17 cellular contexts compared by ENCODE assay signal in genomic region chr6:157088841-157089240, GRCh38.
DNase-seq lines count a peak whose midpoint lies in the region; ATAC-seq and TF ChIP-seq lines count a peak whose summit lies in the region.
"Had no signal": no experiment of that assay in that cellular context is flagged by ENCODE, and none has a peak within 500 bp of the region (broad histone marks: within the 10 kb centered on the region; RNA-seq: fewer than 3 reads in every experiment).

No MANE protein-coding gene starts in this region.

- TF ChIP-seq CTCF in SK-N-SH (IDR thresholded peaks at IDR 0.05), result no peak
- TF ChIP-seq CTCF in type B pancreatic cell (conservative IDR thresholded peaks at IDR 0.05), result no peak

- H4K20me1 ChIP-seq in SK-N-SH (ENCODE audit: insufficient read depth), result no peaks in the 10 kb centered on the region

- H3K9me3 Mint-ChIP-seq in central memory CD8-positive, alpha-beta T cell, result no peaks in the 10 kb centered on the region
- no peaks in the 10 kb centered on the region for H3K9me3 Mint-ChIP-seq in type B pancreatic cell
- H3K9me3 Mint-ChIP-seq: activated CD8-positive, alpha-beta T cell treated with anti-CD3 and anti-CD28 coated beads for 36 hours; activated naive CD4-positive, alpha-beta T cell treated with anti-CD3 and anti-CD28 coated beads, Interleukin-2, amount 50 U/mL, for 72 hours; activated T-cell treated with anti-CD3 and anti-CD28 coated beads, Interleukin-2, amount 50 U/mL, for 4 hours had no signal

- H2BK15ac ChIP-seq in mesendoderm (replicated peaks; ENCODE audit: low read depth), result no peak overlapping the region

- no peak overlapping the region for H4K8ac ChIP-seq in mesendoderm (ENCODE audit: low read depth, low read length)

- H3K4me2 ChIP-seq in SK-N-SH (no peak overlapping the region), mesendoderm (ENCODE audit: low read length) (no peak overlapping the region)
- H3K4me2 ChIP-seq: BLaER1 had no signal

- no peak overlapping the region for H3K56ac ChIP-seq in mesendoderm (ENCODE audit: low read length)

- H2AK5ac ChIP-seq in mesendoderm (ENCODE audit: low read length), result no peak overlapping the region

- TF ChIP-seq RAD21 in SK-N-SH (IDR thresholded peaks at IDR 0.05; ENCODE audit: low read length), result no peak

- H2AFZ ChIP-seq in SK-N-SH (ENCODE audit: low read depth), result no peak overlapping the region

- H3K4me3 ChIP-seq in SK-N-SH (ENCODE audit: low read depth in 2 of 2, low read length in 1 of 2) (no peak overlapping the region), mesendoderm (ENCODE audit: low read length) (no peak overlapping the region)
- H3K4me3 ChIP-seq: BLaER1, heart right ventricle, thoracic aorta had no signal

- CTCF ChIA-PET in SK-N-SH (lab: Yijun Ruan, JAX), result interaction anchor here (0.7 to 2.0 kb wide), 5 partner anchors 17 to 95 kb away, joined by 3 to 6 read pairs (median 3); no protein-coding TSS in a partner anchor

- TF ChIP-seq EP300 in SK-N-SH (IDR thresholded peaks at IDR 0.05; ENCODE audit: borderline replicate concordance in 1 of 2, low read depth in 1 of 2, low read length in 1 of 2), result no peak

- H3K9me3 ChIP-seq in SK-N-SH, result no peaks in the 10 kb centered on the region
- H3K9me3 ChIP-seq: BLaER1, heart right ventricle, thoracic aorta had no signal

- H3K4ac ChIP-seq in mesendoderm (ENCODE audit: low read depth, low read length), result no peak overlapping the region

- ATAC-seq in SK-N-SH treated with all-trans-retinoic acid at 6 μM for 48 hours, result no peak
- ATAC-seq in central memory CD8-positive, alpha-beta T cell (replicated peaks; ENCODE audit: extremely low read depth, poor library complexity, severe bottlenecking), result no peak
- ATAC-seq in HG02885 (IDR thresholded peaks at IDR 0.05; ENCODE audit: poor library complexity, unreplicated experiment), result no peak
- ATAC-seq: activated CD8-positive, alpha-beta T cell treated with anti-CD3 and anti-CD28 coated beads for 36 hours; activated naive CD4-positive, alpha-beta T cell treated with anti-CD3 and anti-CD28 coated beads, Interleukin-2, amount 50 U/mL, for 72 hours; activated T-cell treated with anti-CD3 and anti-CD28 coated beads, Interleukin-2, amount 50 U/mL, for 4 hours had no signal

- H3K27ac Mint-ChIP-seq in central memory CD8-positive, alpha-beta T cell (ENCODE audit: low read depth), result peak overlapping the region; percentile 43
- peak overlapping the region; percentile 12 for H3K27ac Mint-ChIP-seq in type B pancreatic cell
- H3K27ac Mint-ChIP-seq: activated CD8-positive, alpha-beta T cell treated with anti-CD3 and anti-CD28 coated beads for 36 hours; activated naive CD4-positive, alpha-beta T cell treated with anti-CD3 and anti-CD28 coated beads, Interleukin-2, amount 50 U/mL, for 72 hours had no signal

- POLR2A ChIA-PET in SK-N-SH (lab: Yijun Ruan, JAX), result no interaction called here

- no peaks in the 10 kb centered on the region for H3K27me3 Mint-ChIP-seq in central memory CD8-positive, alpha-beta T cell
- no peaks in the 10 kb centered on the region for H3K27me3 Mint-ChIP-seq in type B pancreatic cell
- H3K27me3 Mint-ChIP-seq: activated CD8-positive, alpha-beta T cell treated with anti-CD3 and anti-CD28 coated beads for 36 hours had no signal

- H3K4me1 Mint-ChIP-seq in central memory CD8-positive, alpha-beta T cell, result peaks cover 47% of the 10 kb centered on the region
- peaks cover 26% of the 10 kb centered on the region for H3K4me1 Mint-ChIP-seq in type B pancreatic cell (ENCODE audit: unreplicated experiment)

- H3K18ac ChIP-seq in mesendoderm (ENCODE audit: low read length), result no peak overlapping the region

- H3K23ac ChIP-seq in mesendoderm (ENCODE audit: low read length), result no peak overlapping the region

- H3K36me3 ChIP-seq in SK-N-SH (replicated peaks in 1 of 2; ENCODE audit: control insufficient read depth in 1 of 2, insufficient read depth in 2 of 2, low read length in 1 of 2) (peaks cover 25 to 34% of the 10 kb centered on the region in 2 experiments), mesendoderm (ENCODE audit: control insufficient read depth, insufficient read depth, low read length) (no peaks in the 10 kb centered on the region)

- peaks cover 2% of the 10 kb centered on the region for H3K79me1 ChIP-seq in mesendoderm (ENCODE audit: low read length)

- H2BK120ac ChIP-seq in mesendoderm (ENCODE audit: low read depth, low read length), result no peak overlapping the region

- H3K9me2 ChIP-seq in SK-N-SH, result no peaks in the 10 kb centered on the region

- no peak overlapping the region for H4K5ac ChIP-seq in mesendoderm (ENCODE audit: low read length)

- H3K4me3 Mint-ChIP-seq in central memory CD8-positive, alpha-beta T cell, result no peak overlapping the region
- no peak overlapping the region for H3K4me3 Mint-ChIP-seq in type B pancreatic cell
- H3K4me3 Mint-ChIP-seq: activated CD8-positive, alpha-beta T cell treated with anti-CD3 and anti-CD28 coated beads for 36 hours; activated T-cell treated with anti-CD3 and anti-CD28 coated beads, Interleukin-2, amount 50 U/mL, for 4 hours had no signal

- H3K27ac ChIP-seq in SK-N-SH (ENCODE audit: low read depth in 2 of 2, low read length in 1 of 2), result peak overlapping the region; percentile 65 to 76
- peak overlapping the region; percentile 52 for H3K27ac ChIP-seq in mesendoderm (ENCODE audit: low read depth, low read length)
- H3K27ac ChIP-seq: BLaER1, heart right ventricle, thoracic aorta had no signal

- DNase-seq in SK-N-SH, result no peak
- DNase-seq in central memory CD8-positive, alpha-beta T cell (ENCODE audit: low spot score in 2 of 2), result no peak
- DNase-seq in mesendoderm, result no peak
- no peak for DNase-seq in type B pancreatic cell (ENCODE audit: extremely low spot score, unreplicated experiment)
- DNase-seq in NCI-H1417 treated with DMSO at 0.1 percent for 48 hours (lab: John Stamatoyannopoulos, UW), result no peak
- no peak for DNase-seq in hypothalamus (lab: John Stamatoyannopoulos, UW)
- DNase-seq: activated CD8-positive, alpha-beta T cell treated with anti-CD3 and anti-CD28 coated beads for 36 hours; activated T-cell treated with anti-CD3 and anti-CD28 coated beads, Interleukin-2, amount 50 U/mL, for 4 hours; heart right ventricle; KBM-7; kidney; SIG-M5 had no signal

- H3F3A ChIP-seq in SK-N-SH (replicated peaks; ENCODE audit: insufficient read depth), result no peaks in the 10 kb centered on the region

- H3K27me3 ChIP-seq in SK-N-SH (ENCODE audit: insufficient read depth), result no peaks in the 10 kb centered on the region
- H3K27me3 ChIP-seq in mesendoderm (ENCODE audit: insufficient read depth, low read length, poor library complexity), result no peaks in the 10 kb centered on the region
- H3K27me3 ChIP-seq: BLaER1, heart right ventricle had no signal

- H3K4me1 ChIP-seq in SK-N-SH (ENCODE audit: control insufficient read depth in 1 of 2, insufficient read depth in 2 of 2, low read depth in 1 of 2, low read length in 1 of 2) (peaks cover 17 to 28% of the 10 kb centered on the region in 2 experiments; a peak in 3 of 4 replicates), mesendoderm (ENCODE audit: control insufficient read depth, low read depth, low read length) (peaks cover 16% of the 10 kb centered on the region)

- H2BK5ac ChIP-seq in mesendoderm (ENCODE audit: low read length), result no peak overlapping the region

- 96% methylated on average over 3 of the region's 3 CpGs for WGBS in SK-N-SH (ENCODE audit: low lambda C conversion rate)
- no CpG with 5 or more reads among the region's 3 CpGs for WGBS in mesendoderm (ENCODE audit: extremely low coverage, insufficient coverage, low lambda C conversion rate)

- H3K79me2 ChIP-seq in SK-N-SH (ENCODE audit: insufficient read depth) (peaks cover 13% of the 10 kb centered on the region), mesendoderm (ENCODE audit: control insufficient read depth, insufficient read depth, low read length) (no peaks in the 10 kb centered on the region)

- H3K9ac ChIP-seq in SK-N-SH (no peak overlapping the region), mesendoderm (ENCODE audit: low read length) (no peak overlapping the region)
- H3K9ac ChIP-seq: BLaER1 had no signal

- peaks cover 30% of the 10 kb centered on the region for H3K36me3 Mint-ChIP-seq in central memory CD8-positive, alpha-beta T cell (ENCODE audit: insufficient read depth)
- H3K36me3 Mint-ChIP-seq in type B pancreatic cell, result peaks cover 17% of the 10 kb centered on the region

TF ChIP-seq in SK-N-SH, 30 proteins besides CTCF, POLR2A, EP300 and RAD21 (continues in another document):
- no peak for TF ChIP-seq CHD2 (IDR thresholded peaks at IDR 0.05; ENCODE audit: low read length, partially characterized antibody)
- no peak for TF ChIP-seq NRF1 (IDR thresholded peaks at IDR 0.05; ENCODE audit: low read depth, low read length)
- no peak for TF ChIP-seq RFX5 (IDR thresholded peaks at IDR 0.05; ENCODE audit: low read length)
- no peak for TF ChIP-seq FOXM1 (IDR thresholded peaks at IDR 0.05; ENCODE audit: low read depth)
- no peak for TF ChIP-seq FOXJ3 (CRISPR knock-in tag; IDR thresholded peaks at IDR 0.05)
- TF ChIP-seq FOSL2 (IDR thresholded peaks at IDR 0.05; ENCODE audit: borderline replicate concordance, low read depth), result no peak
- no peak for TF ChIP-seq GABPA (IDR thresholded peaks at IDR 0.05; ENCODE audit: low read depth)

TF ChIP-seq in SK-N-SH treated with all-trans-retinoic acid at 6 μM for 48 hours, 23 proteins besides CTCF, POLR2A, EP300 and RAD21:
- no peak for TF ChIP-seq CSDC2 (CRISPR knock-in tag; IDR thresholded peaks at IDR 0.05)
- no peak for TF ChIP-seq ARNTL (CRISPR knock-in tag; IDR thresholded peaks at IDR 0.05; ENCODE audit: borderline replicate concordance, low read depth)
- TF ChIP-seq TOX (CRISPR knock-in tag; IDR thresholded peaks at IDR 0.05; ENCODE audit: borderline replicate concordance), result no peak
TF ChIP-seq in SK-N-SH treated with all-trans-retinoic acid at 6 μM for 48 hours: peak in this region for 0.
